Comparison of ENCODE assay signal across 2 cellular contexts in genomic region chr3:67648701-67649100, GRCh38.
TF ChIP-seq lines count a peak whose summit lies in the region.

No MANE protein-coding gene starts in this region.

TF ChIP-seq in A549, 52 proteins besides CTCF, POLR2A, EP300 and RAD21:
- TF ChIP-seq RFX5 (IDR thresholded peaks at IDR 0.05), result no peak
- TF ChIP-seq HEYL (CRISPR knock-in tag; IDR thresholded peaks at IDR 0.05), result 0 out of 2 replicates have a peak, but pooled peaks have one; percentile 52

TF ChIP-seq in IMR-90, 13 proteins besides CTCF, POLR2A, EP300 and RAD21:
- TF ChIP-seq CHD1 (IDR thresholded peaks at IDR 0.05; ENCODE audit: low read depth, low read length) (no peak), FOS (IDR thresholded peaks at IDR 0.05; ENCODE audit: low read depth, low read length) (no peak)
